Comparison of ENCODE assay signal across 8 cellular contexts in the genomic region with DNA sequence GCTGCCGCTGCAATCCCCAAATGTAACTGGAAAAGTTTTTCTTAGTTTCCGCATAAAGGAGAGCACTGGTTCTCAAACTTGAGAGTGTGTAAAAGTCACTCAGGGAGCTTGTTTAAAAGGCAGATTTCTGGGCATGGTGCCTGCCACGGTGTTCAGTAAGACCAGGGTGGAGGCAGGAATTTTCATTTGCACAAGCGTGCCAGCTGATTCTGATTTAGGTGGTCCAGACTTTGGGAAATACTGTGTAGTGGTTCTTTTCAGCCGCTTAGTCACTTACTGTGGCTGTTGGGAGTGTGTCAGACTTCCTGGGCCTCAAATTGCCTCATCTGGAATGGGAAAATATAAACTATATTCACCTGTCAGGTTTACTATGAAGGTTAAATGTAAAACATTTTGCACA. TPM values are rescaled to one million over a fixed set of nuclear protein-coding genes. Genes with fewer than 3 reads are reported as not detected.
DNase-seq lines count a peak whose midpoint lies in the region; TF ChIP-seq lines count a peak whose summit lies in the region.

No MANE protein-coding gene starts in this region.

- H4K20me1 ChIP-seq in fibroblast of lung (ENCODE audit: control insufficient read depth, extremely low read depth, insufficient read depth, low read length): no peaks in the 10 kb centered on the region

- TF ChIP-seq CTCF in GM06990 (IDR thresholded peaks at IDR 0.05; ENCODE audit: insufficient read depth, low read length, poor library complexity, severe bottlenecking) (no peak), RWPE1 (conservative IDR thresholded peaks at IDR 0.05; ENCODE audit: low read depth) (no peak), fibroblast of lung (conservative IDR thresholded peaks at IDR 0.05 in 1 of 2, IDR thresholded peaks at IDR 0.05 in 1 of 2; ENCODE audit: low read depth in 1 of 2, low read length in 2 of 2) (no peak)

- H3K36me3 ChIP-seq in GM06990 (ENCODE audit: control insufficient read depth, insufficient read depth, low read length): no peaks in the 10 kb centered on the region
- peaks cover 6% of the 10 kb centered on the region for H3K36me3 ChIP-seq in fibroblast of lung (ENCODE audit: control insufficient read depth, insufficient read depth, low read length)
- no peaks in the 10 kb centered on the region for H3K36me3 ChIP-seq in rectal smooth muscle tissue (ENCODE audit: control insufficient read depth, insufficient read depth, low read length)

- peaks cover 8% of the 10 kb centered on the region for H3K4me1 ChIP-seq in fibroblast of lung (ENCODE audit: control insufficient read depth, extremely low read depth, insufficient read depth, low read length)
- peaks cover 6% of the 10 kb centered on the region for H3K4me1 ChIP-seq in rectal smooth muscle tissue (ENCODE audit: control insufficient read depth, insufficient read depth, low read length)

- H3K9ac ChIP-seq in fibroblast of lung (ENCODE audit: insufficient read depth, low read length) (peak overlapping the region; percentile 73), rectal smooth muscle tissue (ENCODE audit: low read length) (no peak overlapping the region)

- H3K4me3 ChIP-seq in GM06990 (replicated peaks; ENCODE audit: low read depth, low read length) (peak overlapping the region; percentile 95), fibroblast of lung (replicated peaks in 1 of 4; ENCODE audit: control extremely low read depth in 1 of 4, insufficient read depth in 1 of 4, low read depth in 3 of 4, low read length in 4 of 4) (peak overlapping the region; percentile 67 to 95 (median 86)), rectal smooth muscle tissue (ENCODE audit: low read length) (peak overlapping the region; percentile 78)

- DNase-seq in GM06990 (ENCODE audit: extremely low read depth, insufficient read length) (no peak), RWPE1 (ENCODE audit: low spot score) (peak; percentile 23), fibroblast of lung (ENCODE audit: low read depth in 2 of 2) (peak; percentile 26 to 73), HuH-7.5 (ENCODE audit: low spot score) (no peak), LoVo (ENCODE audit: low spot score) (no peak), HUDEP-2 (lab: John Stamatoyannopoulos, UW; ENCODE audit: unreplicated experiment in 76 of 76) (no peak)
- DNase-seq in activated CD4-positive, CD25-positive, alpha-beta regulatory T cell treated with anti-CD3 and anti-CD28 coated beads, Interleukin-2, amount 50 U/mL, for 72 hours: no peak

- POLR2A ChIA-PET in RWPE1 (lab: Yijun Ruan, JAX; ENCODE audit: low non-redundant PET): no interaction called here

- H3K27ac ChIP-seq in RWPE1 (peak overlapping the region; percentile 84), fibroblast of lung (ENCODE audit: insufficient read depth, low read length) (peak overlapping the region; percentile 82), rectal smooth muscle tissue (ENCODE audit: low read depth, low read length) (peak overlapping the region; percentile 59)

- H3K4me2 ChIP-seq in fibroblast of lung (ENCODE audit: extremely low read depth, insufficient read depth, low read length): peak overlapping the region; percentile 64

- H3K9me3 ChIP-seq in fibroblast of lung (ENCODE audit: control insufficient read depth, insufficient read depth, low read depth, low read length): no peaks in the 10 kb centered on the region

- peaks cover 29% of the 10 kb centered on the region for H3K79me2 ChIP-seq in fibroblast of lung (ENCODE audit: control insufficient read depth, insufficient read depth, low read length)

- no peak overlapping the region for H2AFZ ChIP-seq in fibroblast of lung (ENCODE audit: low read length)

- CTCF ChIA-PET in RWPE1 (lab: Yijun Ruan, JAX): no interaction called here

- H3K27me3 ChIP-seq in GM06990 (replicated peaks; ENCODE audit: control insufficient read depth, insufficient read depth, low read length) (no peaks in the 10 kb centered on the region), fibroblast of lung (ENCODE audit: control insufficient read depth, insufficient read depth, low read length) (no peaks in the 10 kb centered on the region), rectal smooth muscle tissue (ENCODE audit: control insufficient read depth, insufficient read depth, low read length) (no peaks in the 10 kb centered on the region)

RNA-seq across cellular contexts. Expression of a gene that starts 0.8 kb away (rescaled TPM):
- 60.4 and 153 TPM in 2 replicates for total RNA-seq in fibroblast of lung
- 68.4 and 114 TPM in 2 replicates for polyA plus RNA-seq in fibroblast of lung
- 43.9 and 84.4 TPM in 2 replicates for polyA plus RNA-seq in fibroblast of lung (2012)
- 120 and 131 TPM in 2 replicates for polyA minus RNA-seq in fibroblast of lung (ENCODE audit: low replicate concordance)

Comparison
In these comparisons a context has a peak if more than half of its experiments do, and no peak if none do; other contexts are left out.
1. DNase-seq: peak in RWPE1 (single experiment) and fibroblast of lung (2 of 2); none in GM06990 (single experiment), activated CD4-positive, CD25-positive, alpha-beta regulatory T cell treated with anti-CD3 and anti-CD28 coated beads, Interleukin-2, amount 50 U/mL, for 72 hours (single experiment), HuH-7.5 (single experiment), LoVo (single experiment) and HUDEP-2 (0 of 76).
2. Peak in every context shown above with its lines, with median percentiles within 50 percentile points of each other: H3K4me3 ChIP-seq and H3K27ac ChIP-seq.